In the genomic region with DNA sequence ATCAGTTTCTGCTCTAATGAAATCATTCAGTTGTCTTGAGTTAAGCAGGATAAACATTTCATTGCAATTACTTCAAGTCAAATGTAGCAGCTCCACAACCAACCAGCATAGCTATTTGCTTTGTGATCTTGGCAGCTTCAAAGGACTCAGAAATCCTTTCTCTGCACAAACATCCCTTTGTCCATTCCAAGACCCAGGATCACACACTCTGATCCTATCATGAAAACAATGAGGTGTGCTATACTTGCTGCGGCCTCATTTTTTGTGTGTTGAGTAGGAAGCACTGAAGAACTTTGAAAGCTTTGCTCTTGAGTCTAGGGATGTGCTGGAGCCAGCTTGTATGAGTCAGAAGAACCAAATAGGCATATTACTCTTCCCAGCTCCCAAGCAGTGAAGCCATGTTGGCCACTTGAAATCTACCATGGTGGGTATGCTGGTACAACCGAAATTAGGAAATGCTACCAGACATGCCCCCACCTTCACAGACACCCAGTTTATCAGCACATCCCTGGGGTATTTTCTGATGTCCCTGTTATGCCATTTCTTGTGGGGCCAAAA, we compare ENCODE assay signal across 3 cellular contexts.
TF ChIP-seq lines count a peak whose summit lies in the region.

No MANE protein-coding gene starts in this region.

TF ChIP-seq in SK-N-SH, 30 proteins besides CTCF, POLR2A, EP300 and RAD21:
- TF ChIP-seq NRF1 (IDR thresholded peaks at IDR 0.05; ENCODE audit: low read depth, low read length) (no peak), CHD2 (IDR thresholded peaks at IDR 0.05; ENCODE audit: low read length, partially characterized antibody) (no peak), RFX5 (IDR thresholded peaks at IDR 0.05; ENCODE audit: low read length) (no peak), MEF2A (IDR thresholded peaks at IDR 0.05; ENCODE audit: borderline replicate concordance, low read depth) (no peak), RCOR1 (IDR thresholded peaks at IDR 0.05; ENCODE audit: low read length) (no peak)

TF ChIP-seq in SK-N-SH treated with all-trans-retinoic acid at 6 μM for 48 hours, 23 proteins besides CTCF, POLR2A, EP300 and RAD21:
- TF ChIP-seq PATZ1 (CRISPR knock-in tag; IDR thresholded peaks at IDR 0.05; ENCODE audit: borderline replicate concordance) (no peak), ZFP30 (CRISPR knock-in tag; IDR thresholded peaks at IDR 0.05) (no peak), ARNTL (CRISPR knock-in tag; IDR thresholded peaks at IDR 0.05; ENCODE audit: borderline replicate concordance, low read depth) (no peak), ISL1 (CRISPR knock-in tag; IDR thresholded peaks at IDR 0.05) (no peak), RARB (CRISPR knock-in tag; IDR thresholded peaks at IDR 0.05) (no peak), ZNF565 (CRISPR knock-in tag; conservative IDR thresholded peaks at IDR 0.05; ENCODE audit: low read depth) (no peak), TOX (CRISPR knock-in tag; IDR thresholded peaks at IDR 0.05; ENCODE audit: borderline replicate concordance) (no peak), TSHZ2 (CRISPR knock-in tag; IDR thresholded peaks at IDR 0.05) (no peak), ZC3H10 (CRISPR knock-in tag; IDR thresholded peaks at IDR 0.05) (no peak), ZNF8 (CRISPR knock-in tag; IDR thresholded peaks at IDR 0.05) (no peak), ZFP3 (CRISPR knock-in tag; IDR thresholded peaks at IDR 0.05) (no peak), SNAI2 (CRISPR knock-in tag; IDR thresholded peaks at IDR 0.05) (no peak), BACH2 (CRISPR knock-in tag; IDR thresholded peaks at IDR 0.05; ENCODE audit: borderline replicate concordance) (no peak), ZNF70 (CRISPR knock-in tag; IDR thresholded peaks at IDR 0.05) (no peak)
- TF ChIP-seq, protein P1, sequence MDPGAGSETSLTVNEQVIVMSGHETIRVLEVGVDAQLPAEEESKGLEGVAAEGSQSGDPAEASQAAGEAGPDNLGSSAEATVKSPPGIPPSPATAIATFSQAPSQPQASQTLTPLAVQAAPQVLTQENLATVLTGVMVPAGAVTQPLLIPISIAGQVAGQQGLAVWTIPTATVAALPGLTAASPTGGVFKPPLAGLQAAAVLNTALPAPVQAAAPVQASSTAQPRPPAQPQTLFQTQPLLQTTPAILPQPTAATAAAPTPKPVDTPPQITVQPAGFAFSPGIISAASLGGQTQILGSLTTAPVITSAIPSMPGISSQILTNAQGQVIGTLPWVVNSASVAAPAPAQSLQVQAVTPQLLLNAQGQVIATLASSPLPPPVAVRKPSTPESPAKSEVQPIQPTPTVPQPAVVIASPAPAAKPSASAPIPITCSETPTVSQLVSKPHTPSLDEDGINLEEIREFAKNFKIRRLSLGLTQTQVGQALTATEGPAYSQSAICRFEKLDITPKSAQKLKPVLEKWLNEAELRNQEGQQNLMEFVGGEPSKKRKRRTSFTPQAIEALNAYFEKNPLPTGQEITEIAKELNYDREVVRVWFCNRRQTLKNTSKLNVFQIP (CRISPR knock-in tag; IDR thresholded peaks at IDR 0.05; ENCODE audit: borderline replicate concordance, low read depth), result no peak
- TF ChIP-seq, protein P2, sequence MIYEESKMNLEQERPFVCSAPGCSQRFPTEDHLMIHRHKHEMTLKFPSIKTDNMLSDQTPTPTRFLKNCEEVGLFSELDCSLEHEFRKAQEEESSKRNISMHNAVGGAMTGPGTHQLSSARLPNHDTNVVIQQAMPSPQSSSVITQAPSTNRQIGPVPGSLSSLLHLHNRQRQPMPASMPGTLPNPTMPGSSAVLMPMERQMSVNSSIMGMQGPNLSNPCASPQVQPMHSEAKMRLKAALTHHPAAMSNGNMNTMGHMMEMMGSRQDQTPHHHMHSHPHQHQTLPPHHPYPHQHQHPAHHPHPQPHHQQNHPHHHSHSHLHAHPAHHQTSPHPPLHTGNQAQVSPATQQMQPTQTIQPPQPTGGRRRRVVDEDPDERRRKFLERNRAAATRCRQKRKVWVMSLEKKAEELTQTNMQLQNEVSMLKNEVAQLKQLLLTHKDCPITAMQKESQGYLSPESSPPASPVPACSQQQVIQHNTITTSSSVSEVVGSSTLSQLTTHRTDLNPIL (CRISPR knock-in tag; IDR thresholded peaks at IDR 0.05; ENCODE audit: low read depth), result no peak
TF ChIP-seq in SK-N-SH treated with all-trans-retinoic acid at 6 μM for 48 hours: peak in this region for 0.

TF ChIP-seq in IMR-90, 13 proteins besides CTCF, POLR2A, EP300 and RAD21:
- TF ChIP-seq SMC3 (IDR thresholded peaks at IDR 0.05; ENCODE audit: low read depth, low read length) (no peak), CEBPB (IDR thresholded peaks at IDR 0.05; ENCODE audit: low read depth, low read length) (no peak), RCOR1 (IDR thresholded peaks at IDR 0.05; ENCODE audit: insufficient replicate concordance, low read length) (no peak), CHD1 (IDR thresholded peaks at IDR 0.05; ENCODE audit: low read depth, low read length) (no peak), MAZ (IDR thresholded peaks at IDR 0.05; ENCODE audit: borderline replicate concordance, low read depth, low read length) (no peak), MXI1 (IDR thresholded peaks at IDR 0.05; ENCODE audit: borderline replicate concordance, low read depth, low read length) (no peak), BHLHE40 (IDR thresholded peaks at IDR 0.05; ENCODE audit: low read depth, low read length) (no peak), MAFK (IDR thresholded peaks at IDR 0.05; ENCODE audit: low read depth, low read length) (no peak), NFE2L2 (IDR thresholded peaks at IDR 0.05; ENCODE audit: low read depth, low read length) (no peak), FOS (IDR thresholded peaks at IDR 0.05; ENCODE audit: low read depth, low read length) (no peak)
